ENCODE assay signal across 9 cellular contexts in genomic region chr6:125792172-125792571, GRCh38. TPM values are rescaled to one million over a fixed set of nuclear protein-coding genes. Genes with fewer than 3 reads are reported as not detected.
A peak's percentile ranks its signal among the peaks of the same experiment; 100 is the strongest.
DNase-seq lines count a peak whose midpoint lies in the region; ATAC-seq and TF ChIP-seq lines count a peak whose summit lies in the region.
"Had no signal": no experiment of that assay in that cellular context is flagged by ENCODE, and none has a peak within 500 bp of the region (broad histone marks: within the 10 kb centered on the region; RNA-seq: fewer than 3 reads in every experiment).

No MANE protein-coding gene starts in this region.

- no peak for ATAC-seq in CD4-positive, CD25-positive, alpha-beta regulatory T cell (ENCODE audit: low read depth in 2 of 2)
- ATAC-seq in GM19463 (IDR thresholded peaks at IDR 0.05; ENCODE audit: unreplicated experiment) (no peak), GM21723 (IDR thresholded peaks at IDR 0.05; ENCODE audit: unreplicated experiment) (no peak)

- H3K4me1 Mint-ChIP-seq in CD4-positive, CD25-positive, alpha-beta regulatory T cell: peaks cover 29 to 58% (median 43%) of the 10 kb centered on the region in 4 donors
- H3K4me1 Mint-ChIP-seq in HFFc6 (ENCODE audit: low read depth) (peaks cover 56% of the 10 kb centered on the region), nephron (peaks cover 27% of the 10 kb centered on the region)

- TF ChIP-seq CTCF in HFFc6 (IDR thresholded peaks at IDR 0.05): no peak
- no peak for TF ChIP-seq CTCF in nephron (IDR thresholded peaks at IDR 0.05; ENCODE audit: unreplicated experiment in 3 of 3)

- peak overlapping the region; percentile 81 to 98 (median 96) for H3K4me3 Mint-ChIP-seq in CD4-positive, CD25-positive, alpha-beta regulatory T cell
- H3K4me3 Mint-ChIP-seq in HFFc6 (peak overlapping the region; percentile 99), nephron (peak overlapping the region; percentile 48 to 92 (median 86))

- H3K36me3 ChIP-seq in CD4-positive, CD25-positive, alpha-beta regulatory T cell (ENCODE audit: control insufficient read depth, insufficient read depth, low read length): no peaks in the 10 kb centered on the region
- no peaks in the 10 kb centered on the region for H3K36me3 ChIP-seq in H7 (replicated peaks; ENCODE audit: control insufficient read depth, insufficient read depth, low read length)

- no peaks in the 10 kb centered on the region for H3K9me3 ChIP-seq in CD4-positive, CD25-positive, alpha-beta regulatory T cell (ENCODE audit: control insufficient read depth in 2 of 2, low read length in 2 of 2)

- no peaks in the 10 kb centered on the region for H3K27me3 Mint-ChIP-seq in CD4-positive, CD25-positive, alpha-beta regulatory T cell
- H3K27me3 Mint-ChIP-seq in HFFc6 (ENCODE audit: insufficient read depth) (no peaks in the 10 kb centered on the region; the same call in 1 of the 2 replicates), nephron (ENCODE audit: low read depth) (no peaks in the 10 kb centered on the region)

- no peak for DNase-seq in CD4-positive, CD25-positive, alpha-beta regulatory T cell
- DNase-seq in HFFc6 (no peak), caudate nucleus (lab: John Stamatoyannopoulos, UW) (no peak), H7 (no peak), middle frontal gyrus (ENCODE audit: extremely low spot score, low spot score) (no peak)
- DNase-seq: activated CD4-positive, CD25-positive, alpha-beta regulatory T cell treated with anti-CD3 and anti-CD28 coated beads, Interleukin-2, amount 50 U/mL, for 72 hours had no signal

- no peaks in the 10 kb centered on the region for H3K9me3 Mint-ChIP-seq in CD4-positive, CD25-positive, alpha-beta regulatory T cell
- H3K9me3 Mint-ChIP-seq in HFFc6 (no peaks in the 10 kb centered on the region), nephron (no peaks in the 10 kb centered on the region)

- H3K4me1 ChIP-seq in CD4-positive, CD25-positive, alpha-beta regulatory T cell (ENCODE audit: control insufficient read depth, insufficient read depth, low read length, poor library complexity, severe bottlenecking): peaks cover 53% of the 10 kb centered on the region

- H3K27ac ChIP-seq in CD4-positive, CD25-positive, alpha-beta regulatory T cell (ENCODE audit: insufficient read depth, low read length, poor library complexity, severe bottlenecking): no peak overlapping the region
- H3K27ac ChIP-seq in caudate nucleus (ENCODE audit: low read depth, low read length): peak overlapping the region; percentile 99

- peak overlapping the region in 1 of 3 donors; percentile 91 for H3K27ac Mint-ChIP-seq in CD4-positive, CD25-positive, alpha-beta regulatory T cell
- H3K27ac Mint-ChIP-seq in HFFc6 (no peak overlapping the region), nephron (peak overlapping the region in 2 of 3 experiments; percentile 52 to 83)

- H3K27me3 ChIP-seq in CD4-positive, CD25-positive, alpha-beta regulatory T cell (ENCODE audit: control insufficient read depth, insufficient read depth, low read length): no peaks in the 10 kb centered on the region
- no peaks in the 10 kb centered on the region; the same call in 1 of the 2 replicates for H3K27me3 ChIP-seq in H7 (ENCODE audit: control insufficient read depth, insufficient read depth, low read length)

- H3K36me3 Mint-ChIP-seq in CD4-positive, CD25-positive, alpha-beta regulatory T cell: peaks cover 6% of the 10 kb centered on the region
- H3K36me3 Mint-ChIP-seq in HFFc6 (ENCODE audit: low read depth): no peaks in the 10 kb centered on the region
- H3K36me3 Mint-ChIP-seq in nephron (ENCODE audit: low read depth): no peaks in the 10 kb centered on the region

- peak overlapping the region; percentile 96 for H3K4me3 ChIP-seq in CD4-positive, CD25-positive, alpha-beta regulatory T cell (ENCODE audit: low read depth, low read length)
- H3K4me3 ChIP-seq in H7 (ENCODE audit: insufficient read depth, low read depth, low read length): no peak overlapping the region

RNA-seq across cellular contexts. Expression of gene NCOA7, which starts 1.4 kb away (rescaled TPM):
- total RNA-seq in CD4-positive, CD25-positive, alpha-beta regulatory T cell: 41.9 TPM
- 10 to 100 TPM; 12.6 to 16.5 (median 13.9) TPM for polyA plus RNA-seq in CD4-positive, CD25-positive, alpha-beta regulatory T cell
- total RNA-seq in HFFc6 (2021; fragmentation: NEBNext Ultra II Directional; extraction: Animal tissue kit (Norgen Biotek cat#: 25700)): 10 to 100 TPM; 27.1 to 29.3 (median 28.6) TPM
- 3.0 and 4.1 TPM in 2 replicates for total RNA-seq in H7 (2014; rRNA removed; shearing (Covaris generic))

RNA-seq across cellular contexts. Expression of gene HEY2, which starts 42.7 kb away (rescaled TPM):
- total RNA-seq in CD4-positive, CD25-positive, alpha-beta regulatory T cell: not detected
- under 1 TPM in 3 of 4 donors, not detected in 1; 0.34 to 0.39 (median 0.38) TPM for polyA plus RNA-seq in CD4-positive, CD25-positive, alpha-beta regulatory T cell
- not detected for total RNA-seq in HFFc6 (2021; fragmentation: NEBNext Ultra II Directional; extraction: Animal tissue kit (Norgen Biotek cat#: 25700))
- total RNA-seq in H7 (2014; rRNA removed; shearing (Covaris generic)): 19.3 and 30.4 TPM in 2 replicates

Comparison
In these comparisons a context has a peak if more than half of its experiments do, and no peak if none do; other contexts are left out.
1. RNA of gene HEY2, which starts 42.7 kb away (total RNA-seq): 19.3 to 30.4 TPM in H7; not detected in CD4-positive, CD25-positive, alpha-beta regulatory T cell (single experiment) and not detected in HFFc6; every median in the first group is over 10 times any median in the second.
2. Peak in every context shown above with its lines, with median percentiles within 50 percentile points of each other: H3K4me3 Mint-ChIP-seq.